Comparison of ENCODE assay signal across 1 cellular context in genomic region chr15:39140060-39140604, GRCh38.
TF ChIP-seq lines count a peak whose summit lies in the region.

No MANE protein-coding gene starts in this region.

TF ChIP-seq in IMR-90, 13 proteins besides CTCF, POLR2A, EP300 and RAD21 (continued from another document):
- TF ChIP-seq RCOR1 (IDR thresholded peaks at IDR 0.05; ENCODE audit: insufficient replicate concordance, low read length) (peak; percentile 78), USF2 (IDR thresholded peaks at IDR 0.05; ENCODE audit: low read depth, low read length) (no peak), RFX5 (IDR thresholded peaks at IDR 0.05; ENCODE audit: low read depth, low read length) (no peak), NFE2L2 (IDR thresholded peaks at IDR 0.05; ENCODE audit: low read depth, low read length) (no peak), CEBPB (IDR thresholded peaks at IDR 0.05; ENCODE audit: low read depth, low read length) (no peak)
